Comparison of ENCODE assay signal across 29 cellular contexts in the genomic region with DNA sequence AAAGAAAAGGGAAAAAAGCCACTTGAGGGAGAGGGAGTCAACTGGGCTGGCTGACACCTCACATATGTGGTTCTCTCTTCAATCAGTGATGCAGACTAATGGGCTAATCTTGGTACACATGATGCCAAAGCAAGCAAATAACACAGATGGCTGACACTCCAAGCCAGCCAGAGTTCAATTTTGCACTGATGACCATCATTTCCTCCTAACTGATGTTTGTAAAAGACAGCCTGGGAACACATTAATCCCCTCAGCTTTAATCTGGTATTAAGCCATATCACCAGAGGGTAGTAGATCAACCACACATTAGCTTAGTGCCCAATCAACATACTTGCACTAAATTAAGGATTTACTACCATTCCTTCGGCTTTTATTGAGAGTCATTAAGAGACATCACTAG. TPM values are rescaled to one million over a fixed set of nuclear protein-coding genes. Genes with fewer than 3 reads are reported as not detected.
A peak's percentile ranks its signal among the peaks of the same experiment; 100 is the strongest.
DNase-seq lines count a peak whose midpoint lies in the region; ATAC-seq and TF ChIP-seq lines count a peak whose summit lies in the region.
"Had no signal": no experiment of that assay in that cellular context is flagged by ENCODE, and none has a peak within 500 bp of the region (broad histone marks: within the 10 kb centered on the region; RNA-seq: fewer than 3 reads in every experiment).

No MANE protein-coding gene starts in this region.

- H2AFZ ChIP-seq in Loucy (ENCODE audit: low read length), result no peak overlapping the region

- no peak for TF ChIP-seq POLR2A in sigmoid colon (IDR thresholded peaks at IDR 0.05)

- peaks cover 37% of the 10 kb centered on the region for H3K79me2 ChIP-seq in Loucy (ENCODE audit: insufficient read depth, low read length)

- H3K4me1 ChIP-seq in Loucy (ENCODE audit: insufficient read depth, low read length, poor library complexity, severe bottlenecking), result peaks cover 25% of the 10 kb centered on the region
- H3K4me1 ChIP-seq in sigmoid colon, result peaks cover 0 to 34% (median 31%) of the 10 kb centered on the region in 4 donors
- H3K4me1 ChIP-seq in lower lobe of right lung, result peaks cover 21% of the 10 kb centered on the region

- H4K20me1 ChIP-seq in Loucy (ENCODE audit: insufficient read depth, low read length, poor library complexity, severe bottlenecking), result peaks cover 17% of the 10 kb centered on the region

- H3K9ac ChIP-seq in Loucy (ENCODE audit: low read depth, low read length, poor library complexity, severe bottlenecking), result peak overlapping the region; percentile 46

- H3K4me1 Mint-ChIP-seq in endothelial cell (ENCODE audit: unreplicated experiment), result peaks cover 9% of the 10 kb centered on the region

- intact Hi-C loops in sigmoid colon (cut with DNase I) (no loop called here), lower lobe of right lung (cut with DNase I) (no loop called here)

- H3K36me3 ChIP-seq in Loucy (ENCODE audit: insufficient read depth, low read length) (peaks cover 30% of the 10 kb centered on the region; the same call in 1 of the 2 replicates), sigmoid colon (peaks cover 9 to 36% (median 26%) of the 10 kb centered on the region in 4 donors), lower lobe of right lung (peaks cover 37% of the 10 kb centered on the region)

- 25 to 65% methylated on average over 1 of the region's 1 CpG for WGBS in sigmoid colon, 2 donors

- no peak for ATAC-seq in GM21576 (IDR thresholded peaks at IDR 0.05; ENCODE audit: unreplicated experiment)
- no peak for ATAC-seq in lower lobe of right lung
- ATAC-seq: mucosa of descending colon; stimulated activated effector memory CD8-positive, alpha-beta T cell treated with anti-CD3 and anti-CD28 coated beads, Interleukin-12 subunit alpha, Interleukin-12 subunit beta, amount 100 ng/mL, for 72 hours had no signal

- H3K9me2 ChIP-seq in Loucy (replicated peaks; ENCODE audit: low read depth, low read length), result no peaks in the 10 kb centered on the region

- H3K27me3 Mint-ChIP-seq in endothelial cell (ENCODE audit: unreplicated experiment), result peaks cover 6% of the 10 kb centered on the region
- H3K27me3 Mint-ChIP-seq: central memory CD8-positive, alpha-beta T cell; progenitor cell of endocrine pancreas had no signal

- peak; percentile 68 for DNase-seq in NCI-H69 (lab: John Stamatoyannopoulos, UW)
- DNase-seq in endothelial cell (ENCODE audit: low spot score), result no peak
- no peak for DNase-seq in sigmoid colon
- DNase-seq in islet precursor cell, result no peak
- DNase-seq in activated CD8-positive, alpha-beta memory T cell treated with anti-CD3 and anti-CD28 coated beads, Interleukin-2, amount 50 U/mL, for 48 hours, result no peak
- no peak for DNase-seq in lower lobe of right lung
- DNase-seq: activated CD4-positive, alpha-beta T cell treated with anti-CD3 and anti-CD28 coated beads for 1 hour; activated naive CD4-positive, alpha-beta T cell treated with anti-CD3 and anti-CD28 coated beads, Interleukin-2, amount 50 U/mL, for 16 hours; activated T-cell treated with anti-CD3 and anti-CD28 coated beads, Interleukin-2, amount 50 U/mL, for 48 hours; anterior cingulate cortex; CD4-positive, CD25-positive, alpha-beta regulatory T cell; DMS53; HCEC 1CT; hypothalamus; KG1; NCI-H510A; SHP77; small intestine; stimulated activated CD4-positive, alpha-beta T cell treated with anti-CD3 and anti-CD28 coated beads, Interleukin-2, amount 100 ng/mL, for 24 hours; SW 1271 had no signal

- H3K9me3 ChIP-seq in Loucy (ENCODE audit: insufficient read depth, low read depth, low read length) (no peaks in the 10 kb centered on the region), sigmoid colon (no peaks in the 10 kb centered on the region), lower lobe of right lung (no peaks in the 10 kb centered on the region)
- H3K9me3 ChIP-seq: mucosa of descending colon had no signal

- peak overlapping the region; percentile 35 for H3K4me3 Mint-ChIP-seq in endothelial cell (ENCODE audit: unreplicated experiment)
- H3K4me3 Mint-ChIP-seq: central memory CD8-positive, alpha-beta T cell had no signal

- H3K27me3 ChIP-seq in Loucy (ENCODE audit: insufficient read depth, low read length, poor library complexity, severe bottlenecking) (no peaks in the 10 kb centered on the region), sigmoid colon (no peaks in the 10 kb centered on the region), lower lobe of right lung (ENCODE audit: low read depth) (no peaks in the 10 kb centered on the region)

- TF ChIP-seq EP300 in sigmoid colon (IDR thresholded peaks at IDR 0.05), result no peak

- H3K27ac Mint-ChIP-seq in endothelial cell (ENCODE audit: unreplicated experiment), result no peak overlapping the region
- H3K27ac Mint-ChIP-seq: progenitor cell of endocrine pancreas; stimulated activated effector memory CD8-positive, alpha-beta T cell treated with anti-CD3 and anti-CD28 coated beads, Interleukin-12 subunit alpha, Interleukin-12 subunit beta, amount 100 ng/mL, for 72 hours had no signal

- peak overlapping the region in 3 of 4 donors; percentile 27 to 93 (median 89) for H3K27ac ChIP-seq in sigmoid colon
- no peak overlapping the region for H3K27ac ChIP-seq in lower lobe of right lung

- H3K4me2 ChIP-seq in Loucy (ENCODE audit: low read depth, low read length, poor library complexity, severe bottlenecking), result peak overlapping the region; percentile 88

- peaks cover 17% of the 10 kb centered on the region for H3K36me3 Mint-ChIP-seq in endothelial cell (ENCODE audit: low read depth, unreplicated experiment)

- no peaks in the 10 kb centered on the region for H3F3A ChIP-seq in Loucy (ENCODE audit: low read depth)

- no peaks in the 10 kb centered on the region for H3K9me3 Mint-ChIP-seq in endothelial cell (ENCODE audit: unreplicated experiment)
- H3K9me3 Mint-ChIP-seq: CD4-positive, CD25-positive, alpha-beta regulatory T cell; central memory CD8-positive, alpha-beta T cell; stimulated activated effector memory CD8-positive, alpha-beta T cell treated with anti-CD3 and anti-CD28 coated beads, Interleukin-12 subunit alpha, Interleukin-12 subunit beta, amount 100 ng/mL, for 72 hours had no signal

- H3K4me3 ChIP-seq in Loucy (ENCODE audit: low read length, poor library complexity, severe bottlenecking) (peak overlapping the region; percentile 4), sigmoid colon (no peak overlapping the region), lower lobe of right lung (no peak overlapping the region)
- H3K4me3 ChIP-seq: mucosa of descending colon had no signal

- no peak for TF ChIP-seq CTCF in Loucy (conservative IDR thresholded peaks at IDR 0.05; ENCODE audit: low read length)
- no peak for TF ChIP-seq CTCF in endothelial cell (IDR thresholded peaks at IDR 0.05; ENCODE audit: unreplicated experiment)
- TF ChIP-seq CTCF in sigmoid colon (IDR thresholded peaks at IDR 0.05), result no peak
- no peak for TF ChIP-seq CTCF in lower lobe of right lung (IDR thresholded peaks at IDR 0.05)

RNA-seq across cellular contexts. Expression of a gene that starts 2.8 kb away (rescaled TPM):
- 83.5 TPM for total RNA-seq in endothelial cell (ENCODE audit: unreplicated experiment)
- total RNA-seq in sigmoid colon, result 10 to 100 TPM; 34.6 to 49.7 (median 44.8) TPM
- polyA plus RNA-seq in sigmoid colon, result 10 to 100 TPM; 24.0 to 36.2 (median 32.4) TPM
- 45.3 TPM for total RNA-seq in lower lobe of right lung

RNA-seq across cellular contexts. Expression of a gene that starts 11.1 kb away (rescaled TPM):
- total RNA-seq in endothelial cell (ENCODE audit: unreplicated experiment) (75.9 TPM), sigmoid colon (10 to 100 TPM; 33.2 to 51.5 (median 37.8) TPM), lower lobe of right lung (47.9 TPM)
- polyA plus RNA-seq in sigmoid colon, result 10 to 100 TPM in 2 of 3 donors, 1 to 10 TPM in 1; 9.6 to 23.7 (median 19.0) TPM

RNA-seq across cellular contexts. Expression of a gene that starts 11.4 kb away (rescaled TPM):
- total RNA-seq in endothelial cell (ENCODE audit: unreplicated experiment) (1.1 TPM), sigmoid colon (1 to 10 TPM in 1 of 4 donors, not detected in 3; 1.1 TPM), lower lobe of right lung (2.1 TPM)
- polyA plus RNA-seq in sigmoid colon, result 1 to 10 TPM in 1 of 3 donors, under 1 TPM in 1, not detected in 1; 0.07 to 2.1 TPM
- total RNA-seq: frontal cortex, temporal lobe had no signal
- polyA plus RNA-seq: CD4-positive, CD25-positive, alpha-beta regulatory T cell; neural cell had no signal

RNA-seq across cellular contexts. Expression of a gene that starts 21.3 kb away (rescaled TPM):
- total RNA-seq in endothelial cell (ENCODE audit: unreplicated experiment) (48.3 TPM), sigmoid colon (10 to 100 TPM; 17.5 to 24.2 (median 19.8) TPM), lower lobe of right lung (38.4 TPM)
- 10 to 100 TPM; 35.4 to 42.4 (median 35.6) TPM for polyA plus RNA-seq in sigmoid colon

RNA-seq across cellular contexts. Expression of a gene that starts 21.5 kb away (rescaled TPM):
- total RNA-seq in endothelial cell (ENCODE audit: unreplicated experiment), result 7.5 TPM
- 10 to 100 TPM; 15.5 to 22.7 (median 19.0) TPM for total RNA-seq in sigmoid colon
- 1 to 10 TPM; 4.2 to 7.9 (median 7.8) TPM for polyA plus RNA-seq in sigmoid colon
- total RNA-seq in lower lobe of right lung, result 6.5 TPM
